In the genomic region with DNA sequence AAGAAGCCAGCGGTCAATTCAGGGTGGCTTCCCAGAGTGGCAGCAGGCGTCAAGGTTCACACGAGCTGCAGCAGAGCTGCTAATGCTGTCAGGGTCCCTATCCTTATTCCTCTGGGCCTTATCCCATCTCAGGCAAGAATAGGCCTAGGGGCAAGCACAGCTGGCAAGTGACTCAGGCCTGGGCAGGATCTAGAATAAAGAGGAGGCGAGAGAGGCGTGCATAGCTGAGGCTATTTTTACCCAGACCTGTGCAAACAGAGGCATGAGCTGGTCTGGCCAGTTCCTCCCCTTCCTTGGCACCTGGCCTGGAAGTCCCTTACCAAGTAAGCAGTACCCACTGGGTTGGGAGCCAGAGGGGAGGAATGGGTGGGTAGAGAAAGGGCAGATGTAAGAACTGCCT, we compare ENCODE assay signal across 9 cellular contexts. TPM values are rescaled to one million over a fixed set of nuclear protein-coding genes. Genes with fewer than 3 reads are reported as not detected.
DNase-seq lines count a peak whose midpoint lies in the region; ATAC-seq and TF ChIP-seq lines count a peak whose summit lies in the region.
"Had no signal": no experiment of that assay in that cellular context is flagged by ENCODE, and none has a peak within 500 bp of the region (broad histone marks: within the 10 kb centered on the region; RNA-seq: fewer than 3 reads in every experiment).

No MANE protein-coding gene starts in this region.

- H3K27ac ChIP-seq in BLaER1 treated with 17β-estradiol and CSF1 and Interleukin-3, amounts not matched to agents 10 nM and 100 nM: peak overlapping the region in 9 of 11 experiments; percentile 6 to 63 (median 56); a peak in 17 of 22 replicates
- peak overlapping the region; percentile 84 for H3K27ac ChIP-seq in RWPE1
- no peak overlapping the region for H3K27ac ChIP-seq in hepatocyte

- H3K79me2 ChIP-seq in hepatocyte: no peaks in the 10 kb centered on the region

- peak overlapping the region; percentile 47 to 83 (median 63) for H3K4me2 ChIP-seq in BLaER1 treated with 17β-estradiol and CSF1 and Interleukin-3, amounts not matched to agents 10 nM and 100 nM
- H3K4me2 ChIP-seq in hepatocyte: no peak overlapping the region

- no peaks in the 10 kb centered on the region for H3K27me3 Mint-ChIP-seq in activated T-cell treated with anti-CD3 and anti-CD28 coated beads, Interleukin-2, amount 50 U/mL, for 72 hours (ENCODE audit: low read depth)

- H4K20me1 ChIP-seq in BLaER1 treated with 17β-estradiol and CSF1 and Interleukin-3, amounts not matched to agents 10 nM and 100 nM: no peaks in the 10 kb centered on the region
- H4K20me1 ChIP-seq in hepatocyte (ENCODE audit: insufficient read depth, poor library complexity, severe bottlenecking): no peaks in the 10 kb centered on the region

- POLR2A ChIA-PET in RWPE1 (lab: Yijun Ruan, JAX; ENCODE audit: low non-redundant PET): no interaction called here

- H3K4me1 Mint-ChIP-seq in activated T-cell treated with anti-CD3 and anti-CD28 coated beads, Interleukin-2, amount 50 U/mL, for 72 hours (ENCODE audit: low read depth): no peaks in the 10 kb centered on the region
- H3K4me1 Mint-ChIP-seq: activated naive CD8-positive, alpha-beta T cell treated with anti-CD3 and anti-CD28 coated beads, Interleukin-2, amount 10 ng/mL, durations not matched to agents 7 days and 5 days had no signal

- no peaks in the 10 kb centered on the region for H3K27me3 ChIP-seq in BLaER1 treated with 17β-estradiol and CSF1 and Interleukin-3, amounts not matched to agents 10 nM and 100 nM
- H3K27me3 ChIP-seq in hepatocyte: no peaks in the 10 kb centered on the region

- H3K9me3 Mint-ChIP-seq in activated T-cell treated with anti-CD3 and anti-CD28 coated beads, Interleukin-2, amount 50 U/mL, for 72 hours: no peaks in the 10 kb centered on the region
- H3K9me3 Mint-ChIP-seq: activated naive CD8-positive, alpha-beta T cell treated with anti-CD3 and anti-CD28 coated beads, Interleukin-2, amount 10 ng/mL, durations not matched to agents 7 days and 5 days had no signal

- ATAC-seq in GM19324 (IDR thresholded peaks at IDR 0.05; ENCODE audit: low FRiP score, unreplicated experiment) (peak; percentile 94), HG03159 (IDR thresholded peaks at IDR 0.05; ENCODE audit: unreplicated experiment) (peak; percentile 98)
- ATAC-seq in activated T-cell treated with anti-CD3 and anti-CD28 coated beads, Interleukin-2, amount 50 U/mL, for 72 hours (replicated peaks in 1 of 2): no peak

- H3K36me3 Mint-ChIP-seq in activated T-cell treated with anti-CD3 and anti-CD28 coated beads, Interleukin-2, amount 50 U/mL, for 72 hours (ENCODE audit: insufficient read depth in 2 of 2): no peaks in the 10 kb centered on the region
- H3K36me3 Mint-ChIP-seq: activated naive CD8-positive, alpha-beta T cell treated with anti-CD3 and anti-CD28 coated beads, Interleukin-2, amount 10 ng/mL, durations not matched to agents 7 days and 5 days had no signal

- CTCF ChIA-PET in RWPE1 (lab: Yijun Ruan, JAX): interaction anchor here (0.7 to 0.8 kb wide), 3 partner anchors 124 to 375 kb away, joined by 3 to 4 read pairs (median 3); no protein-coding TSS in a partner anchor

- H3K27ac Mint-ChIP-seq in activated T-cell treated with anti-CD3 and anti-CD28 coated beads, Interleukin-2, amount 50 U/mL, for 72 hours: no peak overlapping the region
- H3K27ac Mint-ChIP-seq: activated naive CD8-positive, alpha-beta T cell treated with anti-CD3 and anti-CD28 coated beads, Interleukin-2, amount 10 ng/mL, durations not matched to agents 7 days and 5 days had no signal

- H2AFZ ChIP-seq in hepatocyte: no peak overlapping the region

- no peaks in the 10 kb centered on the region for H3K36me3 ChIP-seq in BLaER1 treated with 17β-estradiol and CSF1 and Interleukin-3, amounts not matched to agents 10 nM and 100 nM
- no peaks in the 10 kb centered on the region for H3K36me3 ChIP-seq in hepatocyte (replicated peaks; ENCODE audit: insufficient read depth, low read depth)

- no peaks in the 10 kb centered on the region for H3K9me2 ChIP-seq in hepatocyte (replicated peaks; ENCODE audit: insufficient read depth)

- no peak overlapping the region for H3K4me3 ChIP-seq in BLaER1 treated with 17β-estradiol and CSF1 and Interleukin-3, amounts not matched to agents 10 nM and 100 nM
- H3K4me3 ChIP-seq in hepatocyte: no peak overlapping the region

- no peak for TF ChIP-seq CTCF in RWPE1 (conservative IDR thresholded peaks at IDR 0.05; ENCODE audit: low read depth)
- TF ChIP-seq CTCF in hepatocyte (IDR thresholded peaks at IDR 0.05; ENCODE audit: poor library complexity): no peak

- DNase-seq in RWPE1 (ENCODE audit: low spot score) (peak; percentile 74), hepatocyte (ENCODE audit: low spot score) (peak; percentile 35), DMS79 treated with DMSO at 0.1 percent for 48 hours (lab: John Stamatoyannopoulos, UW) (no peak), C1 segment of cervical spinal cord (lab: John Stamatoyannopoulos, UW) (no peak)
- no peak for DNase-seq in activated T-cell treated with anti-CD3 and anti-CD28 coated beads, Interleukin-2, amount 50 U/mL, for 72 hours
- DNase-seq: activated naive CD8-positive, alpha-beta T cell treated with anti-CD3 and anti-CD28 coated beads, Interleukin-2, amount 10 ng/mL, durations not matched to agents 7 days and 5 days had no signal

- H3K4me1 ChIP-seq in BLaER1 treated with 17β-estradiol and CSF1 and Interleukin-3, amounts not matched to agents 10 nM and 100 nM: peaks cover 56 to 74% (median 64%) of the 10 kb centered on the region in 10 experiments
- H3K4me1 ChIP-seq in hepatocyte (ENCODE audit: insufficient read depth): peaks cover 6% of the 10 kb centered on the region

- WGBS in hepatocyte (ENCODE audit: low lambda C conversion rate, missing lambda C conversion rate): 80% methylated on average over 5 of the region's 5 CpGs

- peak overlapping the region in 3 of 11 experiments; percentile 16 to 51 (median 22); a peak in 4 of 22 replicates for H3K9ac ChIP-seq in BLaER1 treated with 17β-estradiol and CSF1 and Interleukin-3, amounts not matched to agents 10 nM and 100 nM

- no peak overlapping the region for H3K4me3 Mint-ChIP-seq in activated T-cell treated with anti-CD3 and anti-CD28 coated beads, Interleukin-2, amount 50 U/mL, for 72 hours
- H3K4me3 Mint-ChIP-seq: activated naive CD8-positive, alpha-beta T cell treated with anti-CD3 and anti-CD28 coated beads, Interleukin-2, amount 10 ng/mL, durations not matched to agents 7 days and 5 days had no signal

- peaks cover 0 to 3% (median 0%) of the 10 kb centered on the region in 11 experiments; a peak in 3 of 22 replicates for H3K9me3 ChIP-seq in BLaER1 treated with 17β-estradiol and CSF1 and Interleukin-3, amounts not matched to agents 10 nM and 100 nM (replicated peaks in 1 of 11)
- no peaks in the 10 kb centered on the region for H3K9me3 ChIP-seq in hepatocyte (ENCODE audit: low read depth)

RNA-seq across cellular contexts. Expression of a gene that starts 12.2 kb away (rescaled TPM):
- 12.2 and 19.2 TPM in 2 replicates for total RNA-seq in hepatocyte
- polyA plus RNA-seq in hepatocyte: 17.3 and 17.5 TPM in 2 replicates
- total RNA-seq in activated T-cell treated with anti-CD3 and anti-CD28 coated beads, Interleukin-2, amount 50 U/mL, for 72 hours: 1 to 10 TPM; 5.6 to 6.6 TPM

Comparison
In these comparisons a context has a peak if more than half of its experiments do, and no peak if none do; other contexts are left out.
1. ATAC-seq: peak in GM19324 (single experiment) and HG03159 (single experiment); none in activated T-cell treated with anti-CD3 and anti-CD28 coated beads, Interleukin-2, amount 50 U/mL, for 72 hours (0 of 2).
2. DNase-seq: peak in RWPE1 (single experiment) and hepatocyte (single experiment); none in activated T-cell treated with anti-CD3 and anti-CD28 coated beads, Interleukin-2, amount 50 U/mL, for 72 hours (0 of 2), DMS79 treated with DMSO at 0.1 percent for 48 hours (single experiment) and C1 segment of cervical spinal cord (0 of 14).